27 cellular contexts compared by ENCODE assay signal in the genomic region with DNA sequence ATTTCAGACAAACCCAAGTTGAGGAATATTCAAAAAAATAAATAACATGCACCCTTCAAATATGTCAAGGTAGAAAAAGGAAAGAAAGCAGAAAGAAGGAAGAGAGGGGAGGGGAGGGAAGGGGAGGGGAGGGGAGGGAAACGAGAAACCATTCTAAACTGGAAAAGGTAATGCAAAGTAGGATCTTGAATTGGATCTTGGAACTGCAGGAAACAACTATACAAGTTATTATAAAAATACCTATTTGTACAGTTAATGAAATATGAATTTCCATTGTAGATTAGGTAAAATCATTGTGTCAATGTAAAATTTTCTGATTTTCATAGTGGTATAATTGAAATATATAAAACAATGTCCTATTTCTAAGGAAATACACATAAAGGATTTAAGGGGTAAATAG.
"Had no signal": no experiment of that assay in that cellular context is flagged by ENCODE, and none has a peak within 500 bp of the region (broad histone marks: within the 10 kb centered on the region; RNA-seq: fewer than 3 reads in every experiment).

No MANE protein-coding gene starts in this region.

- H3K9me3 ChIP-seq: stomach, suprapubic skin, testis, thoracic aorta, thyroid gland, tibial artery, tibial nerve, transverse colon, upper lobe of left lung, upper lobe of right lung, uterus, vagina had no signal

- ATAC-seq: stimulated activated effector memory CD8-positive, alpha-beta T cell treated with anti-CD3 and anti-CD28 coated beads, Interleukin-12 subunit alpha, Interleukin-12 subunit beta, amount 100 ng/mL, for 72 hours; stimulated activated memory B cell treated with anti-CD40 and anti-IgM and Interleukin-4, amounts not matched to agents 10 μg/mL and 1 μg/mL and 100 μg/mL, for 72 hours; stimulated activated naive B cell treated with anti-CD40 and anti-IgM and Interleukin-4, amounts not matched to agents 10 μg/mL and 1 μg/mL and 100 μg/mL, for 72 hours; stimulated activated naive CD8-positive, alpha-beta T cell treated with anti-CD3 and anti-CD28 coated beads, Interleukin-15, amount 100 ng/mL, for 72 hours; stimulated activated naive CD8-positive, alpha-beta T cell treated with anti-CD3 and anti-CD28 coated beads, Interleukin-15, Interleukin-2, amounts not matched to agents 100 U/mL and 50 U/mL, for 24 hours; upper lobe of right lung had no signal

- H3K4me3 ChIP-seq: stomach, suprapubic skin, testis, thoracic aorta, thyroid gland, tibial artery, tibial nerve, transverse colon, upper lobe of left lung, upper lobe of right lung, uterus, vagina had no signal

- H3K36me3 ChIP-seq: stomach, suprapubic skin, thoracic aorta, thyroid gland, tibial artery, tibial nerve, transverse colon, upper lobe of left lung, upper lobe of right lung, uterus, vagina had no signal

- H3K27ac ChIP-seq: stomach, suprapubic skin, testis, thoracic aorta, thyroid gland, tibial artery, tibial nerve, transverse colon, upper lobe of left lung, upper lobe of right lung, uterus, vagina had no signal

- H3K4me1 ChIP-seq: stomach, suprapubic skin, testis, tibial nerve, transverse colon, upper lobe of left lung, upper lobe of right lung, uterus, vagina had no signal

- FAIRE-seq: urothelium cell line had no signal

- DNase-seq: stimulated activated CD4-positive, alpha-beta T cell treated with anti-CD3 and anti-CD28 coated beads, Interleukin-2, amount 100 ng/mL, for 48 hours; stimulated activated CD4-positive, alpha-beta T cell treated with anti-CD3 and anti-CD28 coated beads, Interleukin-4, amount 100 ng/mL, for 1 hour; stimulated activated CD4-positive, alpha-beta T cell treated with anti-CD3 and anti-CD28 coated beads, Interleukin-4, amount 100 ng/mL, for 24 hours; stimulated activated CD4-positive, alpha-beta T cell treated with anti-CD3 and anti-CD28 coated beads, Interleukin-4, amount 100 ng/mL, for 4 hours; stimulated activated CD8-positive, alpha-beta memory T cell treated with anti-CD3 and anti-CD28 coated beads, Interleukin-4, amount 100 ng/mL, for 48 hours; stimulated activated naive B cell treated with anti-CD40 and anti-IgM and Interleukin-4, amounts not matched to agents 10 μg/mL and 1 μg/mL and 100 μg/mL, for 72 hours; stimulated activated naive CD4-positive, alpha-beta T cell; stimulated activated naive CD4-positive, alpha-beta T cell treated with Interleukin-2 at 50 U/mL for 16 hours; stimulated activated naive CD8-positive, alpha-beta T cell treated with anti-CD3 and anti-CD28 coated beads, Interleukin-15, amount 100 ng/mL, for 72 hours; stimulated activated naive CD8-positive, alpha-beta T cell treated with anti-CD3 and anti-CD28 coated beads, Interleukin-15, Interleukin-2, amounts not matched to agents 100 U/mL and 50 U/mL, for 24 hours; stomach; substantia nigra; testis; thyroid gland; tibial artery; transverse colon; trophoblast cell; upper lobe of left lung; upper lobe of right lung; uterus had no signal

- H3K27me3 ChIP-seq: stomach, suprapubic skin, testis, thyroid gland, tibial artery, tibial nerve, transverse colon, upper lobe of left lung, upper lobe of right lung, uterus, vagina had no signal
